30 cellular contexts compared by ENCODE assay signal in the genomic region with DNA sequence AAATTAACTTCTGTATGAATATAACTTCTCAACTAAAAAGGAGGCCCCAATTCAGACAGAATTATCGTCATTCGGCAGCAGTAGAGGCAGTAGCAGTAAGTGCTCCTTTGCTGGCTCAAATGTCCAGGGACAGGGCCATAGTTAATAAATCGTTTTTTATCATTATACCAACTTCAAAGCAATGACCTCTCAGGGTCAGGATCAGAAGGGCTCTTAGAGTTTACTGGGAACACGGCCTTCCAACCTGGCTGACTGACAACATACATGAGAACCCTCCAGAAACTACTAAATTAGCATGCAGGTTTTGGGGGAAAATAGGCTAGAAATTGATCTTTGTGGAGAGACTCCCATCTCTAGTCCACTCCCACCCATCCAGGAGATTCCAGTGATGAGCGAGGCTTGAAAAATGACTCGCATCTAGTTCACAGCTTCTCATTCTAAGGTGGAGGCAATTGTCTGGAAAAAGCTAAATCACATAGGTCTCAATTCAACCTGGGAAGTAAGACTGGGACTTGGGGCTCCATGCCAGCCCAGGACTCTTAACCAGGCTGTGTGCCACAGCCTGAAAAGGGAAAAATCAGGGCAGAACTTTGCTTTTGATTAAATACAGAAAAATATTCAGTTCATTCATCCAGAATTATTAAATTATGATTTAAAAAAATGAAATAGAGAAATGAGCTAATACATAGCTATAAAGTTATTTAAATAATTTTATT.
"Had no signal": no experiment of that assay in that cellular context is flagged by ENCODE, and none has a peak within 500 bp of the region (broad histone marks: within the 10 kb centered on the region; RNA-seq: fewer than 3 reads in every experiment).

No MANE protein-coding gene starts in this region.

- H3K36me3 Mint-ChIP-seq: activated CD8-positive, alpha-beta memory T cell treated with anti-CD3 and anti-CD28 coated beads, Interleukin-2, amount 10 ng/mL, durations not matched to agents 7 days and 5 days; activated naive CD4-positive, alpha-beta T cell treated with anti-CD3 and anti-CD28 coated beads, Interleukin-2, amount 10 ng/mL, durations not matched to agents 7 days and 5 days; brain; mesothelial cell of epicardium; natural killer cell; stimulated activated memory B cell treated with anti-CD40 and anti-IgM and Interleukin-4, amounts not matched to agents 10 μg/mL and 1 μg/mL and 100 μg/mL, for 72 hours had no signal

- H3K9me3 Mint-ChIP-seq: activated CD4-positive, alpha-beta T cell treated with anti-CD3 and anti-CD28 coated beads, Interleukin-2, amount 10 ng/mL, durations not matched to agents 7 days and 5 days; activated CD8-positive, alpha-beta T cell treated with anti-CD3 and anti-CD28 coated beads for 36 hours; activated naive CD4-positive, alpha-beta T cell treated with anti-CD3 and anti-CD28 coated beads, Interleukin-2, amount 10 ng/mL, durations not matched to agents 7 days and 5 days; brain; mesothelial cell of epicardium; natural killer cell; stimulated activated memory B cell treated with anti-CD40 and anti-IgM and Interleukin-4, amounts not matched to agents 10 μg/mL and 1 μg/mL and 100 μg/mL, for 72 hours; T-helper 2 cell treated with Interferon-gamma antibody and Interleukin-4, amounts not matched to agents 5 μg/mL and 100 μg/mL, for 36 hours had no signal

- H3K4me3 Mint-ChIP-seq: activated CD4-positive, alpha-beta T cell treated with anti-CD3 and anti-CD28 coated beads, Interleukin-2, amount 10 ng/mL, durations not matched to agents 7 days and 5 days; activated CD8-positive, alpha-beta memory T cell treated with anti-CD3 and anti-CD28 coated beads, Interleukin-2, amount 10 ng/mL, durations not matched to agents 7 days and 5 days; activated CD8-positive, alpha-beta T cell treated with anti-CD3 and anti-CD28 coated beads for 36 hours; activated naive CD4-positive, alpha-beta T cell treated with anti-CD3 and anti-CD28 coated beads, Interleukin-2, amount 10 ng/mL, durations not matched to agents 7 days and 5 days; brain; mesothelial cell of epicardium; natural killer cell; stimulated activated memory B cell treated with anti-CD40 and anti-IgM and Interleukin-4, amounts not matched to agents 10 μg/mL and 1 μg/mL and 100 μg/mL, for 72 hours; T-helper 2 cell treated with Interferon-gamma antibody and Interleukin-4, amounts not matched to agents 5 μg/mL and 100 μg/mL, for 36 hours had no signal

- H3K4me3 ChIP-seq: ovary, psoas muscle, stomach, uterus had no signal

- H3K27ac Mint-ChIP-seq: activated CD4-positive, alpha-beta T cell treated with anti-CD3 and anti-CD28 coated beads, Interleukin-2, amount 10 ng/mL, durations not matched to agents 7 days and 5 days; activated CD8-positive, alpha-beta memory T cell treated with anti-CD3 and anti-CD28 coated beads, Interleukin-2, amount 10 ng/mL, durations not matched to agents 7 days and 5 days; activated CD8-positive, alpha-beta T cell treated with anti-CD3 and anti-CD28 coated beads for 36 hours; activated naive CD4-positive, alpha-beta T cell treated with anti-CD3 and anti-CD28 coated beads, Interleukin-2, amount 10 ng/mL, durations not matched to agents 7 days and 5 days; brain; mesothelial cell of epicardium; natural killer cell; stimulated activated memory B cell treated with anti-CD40 and anti-IgM and Interleukin-4, amounts not matched to agents 10 μg/mL and 1 μg/mL and 100 μg/mL, for 72 hours; T-helper 2 cell treated with Interferon-gamma antibody and Interleukin-4, amounts not matched to agents 5 μg/mL and 100 μg/mL, for 36 hours had no signal

- H3K27ac ChIP-seq: ovary, psoas muscle, stomach, uterus, VCaP had no signal

- H3K36me3 ChIP-seq: ovary, stomach, uterus had no signal

- H3K4me1 ChIP-seq: uterus had no signal

- H3K27me3 ChIP-seq: ovary, stomach, uterus had no signal

- DNase-seq: activated CD4-positive, alpha-beta T cell treated with anti-CD3 and anti-CD28 coated beads, Interleukin-2, amount 10 ng/mL, durations not matched to agents 7 days and 5 days; activated CD8-positive, alpha-beta memory T cell treated with anti-CD3 and anti-CD28 coated beads, Interleukin-2, amount 10 ng/mL, durations not matched to agents 7 days and 5 days; activated CD8-positive, alpha-beta T cell treated with anti-CD3 and anti-CD28 coated beads for 36 hours; activated effector memory CD4-positive, alpha-beta T cell treated with anti-CD3 and anti-CD28 coated beads, Interleukin-2, amount 50 U/mL, for 16 hours; activated naive CD4-positive, alpha-beta T cell treated with anti-CD3 and anti-CD28 coated beads, Interleukin-2, amount 10 ng/mL, durations not matched to agents 7 days and 5 days; activated T-cell treated with anti-CD3 and anti-CD28 coated beads for 4 hours; anterior cingulate cortex; caudate nucleus; dermis blood vessel endothelial cell; effector CD8-positive, alpha-beta T cell; head of caudate nucleus; islet precursor cell; left colon; mammary epithelial cell; natural killer cell; ovary; psoas muscle; small intestine; stimulated activated CD4-positive, alpha-beta T cell treated with anti-CD3 and anti-CD28 coated beads, Interleukin-2, amount 100 ng/mL, for 24 hours; stomach; trophoblast cell; uterus had no signal

- H3K4me1 Mint-ChIP-seq: activated CD4-positive, alpha-beta T cell treated with anti-CD3 and anti-CD28 coated beads, Interleukin-2, amount 10 ng/mL, durations not matched to agents 7 days and 5 days; activated CD8-positive, alpha-beta memory T cell treated with anti-CD3 and anti-CD28 coated beads, Interleukin-2, amount 10 ng/mL, durations not matched to agents 7 days and 5 days; activated naive CD4-positive, alpha-beta T cell treated with anti-CD3 and anti-CD28 coated beads, Interleukin-2, amount 10 ng/mL, durations not matched to agents 7 days and 5 days; brain; natural killer cell; stimulated activated memory B cell treated with anti-CD40 and anti-IgM and Interleukin-4, amounts not matched to agents 10 μg/mL and 1 μg/mL and 100 μg/mL, for 72 hours had no signal

- H3K9me3 ChIP-seq: ovary, psoas muscle, stomach, uterus had no signal

- H3K27me3 Mint-ChIP-seq: activated CD4-positive, alpha-beta T cell treated with anti-CD3 and anti-CD28 coated beads, Interleukin-2, amount 10 ng/mL, durations not matched to agents 7 days and 5 days; activated CD8-positive, alpha-beta memory T cell treated with anti-CD3 and anti-CD28 coated beads, Interleukin-2, amount 10 ng/mL, durations not matched to agents 7 days and 5 days; activated CD8-positive, alpha-beta T cell treated with anti-CD3 and anti-CD28 coated beads for 36 hours; activated naive CD4-positive, alpha-beta T cell treated with anti-CD3 and anti-CD28 coated beads, Interleukin-2, amount 10 ng/mL, durations not matched to agents 7 days and 5 days; brain had no signal

- ATAC-seq: activated CD4-positive, CD25-positive, alpha-beta regulatory T cell treated with anti-CD3 and anti-CD28 coated beads, Interleukin-2, amount 50 U/mL, for 24 hours; activated CD8-positive, alpha-beta memory T cell treated with anti-CD3 and anti-CD28 coated beads, Interleukin-2, amount 10 ng/mL, durations not matched to agents 7 days and 5 days; activated CD8-positive, alpha-beta T cell treated with anti-CD3 and anti-CD28 coated beads for 36 hours; esophagus mucosa; left colon; natural killer cell; psoas muscle; sciatic nerve; stimulated activated memory B cell treated with anti-CD40 and anti-IgM and Interleukin-4, amounts not matched to agents 10 μg/mL and 1 μg/mL and 100 μg/mL, for 72 hours had no signal
